13 cellular contexts compared by ENCODE assay signal in genomic region chr20:19887566-19888268, GRCh38.
DNase-seq lines count a peak whose midpoint lies in the region; ATAC-seq and TF ChIP-seq lines count a peak whose summit lies in the region.
"Had no signal": no experiment of that assay in that cellular context is flagged by ENCODE, and none has a peak within 500 bp of the region (broad histone marks: within the 10 kb centered on the region; RNA-seq: fewer than 3 reads in every experiment).

No MANE protein-coding gene starts in this region.

- H3K36me3 ChIP-seq in PC-3 (ENCODE audit: low read depth, low read length) (0 out of 2 replicates have a peak, but pooled peaks cover 6% of the 10 kb centered on the region), colonic mucosa (no peaks in the 10 kb centered on the region), mesenchymal stem cell (ENCODE audit: control insufficient read depth in 1 of 2, insufficient read depth in 2 of 2, low read depth in 1 of 2, low read length in 2 of 2) (peaks cover 2 to 17% of the 10 kb centered on the region in 2 experiments), subcutaneous abdominal adipose tissue (ENCODE audit: control insufficient read depth in 5 of 5, insufficient read depth in 5 of 5, low read length in 5 of 5) (peaks cover 0 to 7% (median 4%) of the 10 kb centered on the region in 5 donors), SJCRH30 (no peaks in the 10 kb centered on the region)

- H4K91ac ChIP-seq in mesenchymal stem cell (ENCODE audit: low read length) = peak overlapping the region; percentile 29

- WGBS in mesenchymal stem cell = 74% methylated on average over 7 of the region's 7 CpGs

- peaks cover 18% of the 10 kb centered on the region for H3F3A ChIP-seq in PC-3 (ENCODE audit: low read length, unreplicated experiment)

- H3K4me3 ChIP-seq in PC-3 (ENCODE audit: low read length) = peak overlapping the region; percentile 60
- peak overlapping the region; percentile 24 for H3K4me3 ChIP-seq in colonic mucosa
- peak overlapping the region in 1 of 2 experiments; percentile 76 for H3K4me3 ChIP-seq in mesenchymal stem cell (ENCODE audit: insufficient read depth in 1 of 2, low read depth in 1 of 2, low read length in 2 of 2)
- H3K4me3 ChIP-seq in subcutaneous abdominal adipose tissue (ENCODE audit: low read depth in 1 of 5, low read length in 5 of 5) = peak overlapping the region; percentile 19 to 77 (median 66)
- no peak overlapping the region for H3K4me3 ChIP-seq in SJCRH30

- H3K4me1 ChIP-seq in PC-3 (ENCODE audit: insufficient read depth, low read length) (peaks cover 70% of the 10 kb centered on the region), colonic mucosa (peaks cover 8% of the 10 kb centered on the region), mesenchymal stem cell (ENCODE audit: control insufficient read depth, insufficient read depth, low read depth, low read length) (peaks cover 26% of the 10 kb centered on the region), subcutaneous abdominal adipose tissue (ENCODE audit: control insufficient read depth in 5 of 5, insufficient read depth in 5 of 5, low read length in 5 of 5) (peaks cover 9 to 73% (median 68%) of the 10 kb centered on the region in 5 donors), SJCRH30 (peaks cover 25% of the 10 kb centered on the region)

- H3K79me1 ChIP-seq in mesenchymal stem cell (replicated peaks; ENCODE audit: low read length, poor library complexity, severe bottlenecking) = peaks cover 14% of the 10 kb centered on the region

- no peak overlapping the region for H2BK15ac ChIP-seq in mesenchymal stem cell (ENCODE audit: low read depth, poor library complexity, severe bottlenecking)

- no TSS peak for BruUV-seq in PC-3 (replicated peaks; lab: Mats Ljungman, UMichigan)

- H3K9me2 ChIP-seq in PC-3 (replicated peaks; ENCODE audit: low read length) = no peaks in the 10 kb centered on the region

- CTCF ChIA-PET in PC-3 (lab: Charles Lee) = no interaction called here

- H2BK120ac ChIP-seq in mesenchymal stem cell (ENCODE audit: low read depth, low read length) = peak overlapping the region; percentile 55

- peak overlapping the region in 1 of 2 experiments; percentile 5 for H3K14ac ChIP-seq in mesenchymal stem cell (ENCODE audit: low read length in 2 of 2)

- DNase-seq in PC-3 (no peak), colonic mucosa (no peak), mesenchymal stem cell (no peak), SJCRH30 (no peak), T-helper 9 cell (no peak), germinal center (ENCODE audit: low spot score) (no peak)
- DNase-seq: CD4-positive, alpha-beta memory T cell; foreskin melanocyte; NCI-H1436 treated with DMSO at 0.1 percent for 48 hours; NCI-H82 had no signal

- intact Hi-C loops in PC-3 (cut with micrococcal nuclease) (loop anchor here (5.0 kb wide), 2 partner anchors 105 to 195 kb away; no protein-coding TSS in a partner anchor), colonic mucosa (cut with DNase I) (no loop called here)

- H3K4me2 ChIP-seq in PC-3 (ENCODE audit: low read length) (peak overlapping the region; percentile 70), mesenchymal stem cell (ENCODE audit: low read length, poor library complexity, severe bottlenecking) (no peak overlapping the region)

- H4K8ac ChIP-seq in mesenchymal stem cell (ENCODE audit: low read length) = no peak overlapping the region

- POLR2A ChIA-PET in PC-3 (lab: Charles Lee; ENCODE audit: unreplicated experiment) = interaction anchor here (0.7 kb wide), 2 partner anchors 70 to 130 kb away, joined by 3 to 6 read pairs; no protein-coding TSS in a partner anchor

- H3K9ac ChIP-seq in PC-3 (ENCODE audit: low read length) (peak overlapping the region; percentile 75), colonic mucosa (ENCODE audit: low read depth in 2 of 2, low read length in 2 of 2) (peak overlapping the region; percentile 20 to 94), mesenchymal stem cell (ENCODE audit: low read length) (peak overlapping the region; percentile 87), subcutaneous abdominal adipose tissue (ENCODE audit: low read length in 5 of 5) (peak overlapping the region in 4 of 5 donors; percentile 8 to 82 (median 30))

- H3K27ac ChIP-seq in PC-3 (ENCODE audit: low read length) (peak overlapping the region; percentile 91), colonic mucosa (peak overlapping the region; percentile 96), mesenchymal stem cell (ENCODE audit: low read length, poor library complexity, severe bottlenecking) (peak overlapping the region; percentile 89), subcutaneous abdominal adipose tissue (ENCODE audit: low read depth, low read length) (peak overlapping the region; percentile 91), SJCRH30 (no peak overlapping the region)

- ATAC-seq in PC-3 = no peak
- no peak for ATAC-seq in GM21360 (IDR thresholded peaks at IDR 0.05; ENCODE audit: unreplicated experiment)
- ATAC-seq: SK-N-SH treated with all-trans-retinoic acid at 6 μM for 48 hours had no signal

- TF ChIP-seq CTCF in PC-3 (conservative IDR thresholded peaks at IDR 0.05; ENCODE audit: low read depth, low read length) (no peak), colonic mucosa (IDR thresholded peaks at IDR 0.05) (no peak)

- peak overlapping the region; percentile 6 to 41 for H2BK12ac ChIP-seq in mesenchymal stem cell (ENCODE audit: low read length in 2 of 2)

- H3K18ac ChIP-seq in mesenchymal stem cell (ENCODE audit: low read depth in 1 of 2, low read length in 2 of 2) = peak overlapping the region; percentile 14 to 73

- H3K23ac ChIP-seq in mesenchymal stem cell (ENCODE audit: low read length in 2 of 2) = peak overlapping the region in 1 of 2 experiments; percentile 9

- H3K9me3 ChIP-seq in PC-3 (ENCODE audit: low read length) = no peaks in the 10 kb centered on the region
- no peaks in the 10 kb centered on the region for H3K9me3 ChIP-seq in colonic mucosa
- peaks cover 12% of the 10 kb centered on the region for H3K9me3 ChIP-seq in mesenchymal stem cell (ENCODE audit: control insufficient read depth, low read length)
- no peaks in the 10 kb centered on the region for H3K9me3 ChIP-seq in subcutaneous abdominal adipose tissue (ENCODE audit: control insufficient read depth in 5 of 5, low read length in 5 of 5)
- H3K9me3 ChIP-seq in SJCRH30 (replicated peaks) = no peaks in the 10 kb centered on the region

- H3K27me3 ChIP-seq in PC-3 (ENCODE audit: low read length) (no peaks in the 10 kb centered on the region), colonic mucosa (no peaks in the 10 kb centered on the region), mesenchymal stem cell (ENCODE audit: control insufficient read depth in 1 of 2, insufficient read depth in 1 of 2, low read length in 2 of 2) (no peaks in the 10 kb centered on the region), subcutaneous abdominal adipose tissue (ENCODE audit: control insufficient read depth in 5 of 5, insufficient read depth in 4 of 5, low read length in 5 of 5) (no peaks in the 10 kb centered on the region), SJCRH30 (no peaks in the 10 kb centered on the region)

- H4K20me1 ChIP-seq in PC-3 (ENCODE audit: low read length) = no peaks in the 10 kb centered on the region

- H2AFZ ChIP-seq in PC-3 (ENCODE audit: low read length) = no peak overlapping the region
- H2AFZ ChIP-seq in mesenchymal stem cell (ENCODE audit: low read depth, low read length) = no peak overlapping the region

- H3K79me2 ChIP-seq in PC-3 (ENCODE audit: low read length) = peaks cover 48% of the 10 kb centered on the region

- H3K4ac ChIP-seq in mesenchymal stem cell (ENCODE audit: low read depth in 1 of 2, low read length in 2 of 2) = peak overlapping the region; percentile 36 to 64

- H2AK5ac ChIP-seq in mesenchymal stem cell (ENCODE audit: low read length, severe bottlenecking) = peak overlapping the region; percentile 58

- H2BK5ac ChIP-seq in mesenchymal stem cell (ENCODE audit: low read depth, low read length, poor library complexity, severe bottlenecking) = no peak overlapping the region

Comparison
In these comparisons a context has a peak if more than half of its experiments do, and no peak if none do; other contexts are left out.
1. H3K9ac ChIP-seq: peak in every context shown above with its lines; median percentile 87 in mesenchymal stem cell; 75 in PC-3; 57 in colonic mucosa; 30 in subcutaneous abdominal adipose tissue.